In genomic region chr7:32161708-32162107, GRCh38 we compare ENCODE assay signal across 19 cellular contexts.
A peak's percentile ranks its signal among the peaks of the same experiment; 100 is the strongest.
DNase-seq lines count a peak whose midpoint lies in the region; ATAC-seq and TF ChIP-seq lines count a peak whose summit lies in the region.
"Had no signal": no experiment of that assay in that cellular context is flagged by ENCODE, and none has a peak within 500 bp of the region (broad histone marks: within the 10 kb centered on the region; RNA-seq: fewer than 3 reads in every experiment).

No MANE protein-coding gene starts in this region.

- peak; percentile 98 for DNase-seq in EL
- DNase-seq in PC-3 = peak; percentile 41
- DNase-seq in fibroblast of lung (ENCODE audit: low read depth in 2 of 2) = peak; percentile 34 to 96
- DNase-seq in skeletal muscle cell (ENCODE audit: low read depth) = peak; percentile 84
- no peak for DNase-seq in endodermal cell
- no peak for DNase-seq in psoas muscle
- DNase-seq: activated CD4-positive, alpha-beta T cell treated with anti-CD3 and anti-CD28 coated beads, Interleukin-2, amount 10 ng/mL, durations not matched to agents 7 days and 5 days; activated T-cell treated with anti-CD3 and anti-CD28 coated beads, Interleukin-2, amount 50 U/mL, for 1 hour; adrenal gland; CD8-positive, alpha-beta memory T cell; dermis blood vessel endothelial cell; NCI-H187 treated with DMSO at 0.1 percent for 48 hours; NCI-H748 treated with DMSO at 0.1 percent for 48 hours; RPMI8226; stimulated activated CD4-positive, alpha-beta T cell treated with anti-CD3 and anti-CD28 coated beads, Interleukin-4, amount 100 ng/mL, for 1 hour; T-helper 17 cell; upper lobe of left lung had no signal

- no TSS peak for BruUV-seq in PC-3 (replicated peaks; lab: Mats Ljungman, UMichigan)

- no peak overlapping the region for H3K4me2 ChIP-seq in PC-3 (ENCODE audit: low read length)
- H3K4me2 ChIP-seq in fibroblast of lung (ENCODE audit: extremely low read depth, insufficient read depth, low read length) = no peak overlapping the region

- no peak overlapping the region for H3K9ac ChIP-seq in PC-3 (ENCODE audit: low read length)
- H3K9ac ChIP-seq in fibroblast of lung (ENCODE audit: insufficient read depth, low read length) = no peak overlapping the region
- no peak overlapping the region for H3K9ac ChIP-seq in endodermal cell (ENCODE audit: extremely low read depth, low read length, poor library complexity, severe bottlenecking)

- no peak for TF ChIP-seq CTCF in PC-3 (conservative IDR thresholded peaks at IDR 0.05; ENCODE audit: low read depth, low read length)
- no peak for TF ChIP-seq CTCF in fibroblast of lung (conservative IDR thresholded peaks at IDR 0.05 in 1 of 2, IDR thresholded peaks at IDR 0.05 in 1 of 2; ENCODE audit: low read depth in 1 of 2, low read length in 2 of 2)
- no peak for TF ChIP-seq CTCF in endodermal cell (conservative IDR thresholded peaks at IDR 0.05)
- no peak for TF ChIP-seq CTCF in psoas muscle (IDR thresholded peaks at IDR 0.05)

- POLR2A ChIA-PET in PC-3 (lab: Charles Lee; ENCODE audit: unreplicated experiment) = interaction anchor here (0.7 kb wide), 1 partner anchor 42 kb away, joined by 5 read pairs; no protein-coding TSS in a partner anchor

- no peaks in the 10 kb centered on the region for H3K36me3 Mint-ChIP-seq in endodermal cell (ENCODE audit: low read depth)
- H3K36me3 Mint-ChIP-seq: CD8-positive, alpha-beta memory T cell had no signal

- 94 to 100% methylated on average over 1 to 2 of the region's 2 CpGs for WGBS in endodermal cell (ENCODE audit: insufficient coverage in 1 of 2, insufficient read length in 1 of 2), 2 experiments
- 49 to 65% (median 55%) methylated on average over 2 of the region's 2 CpGs for WGBS in psoas muscle, 3 donors

- H3K4me3 ChIP-seq in PC-3 (ENCODE audit: low read length) (no peak overlapping the region), fibroblast of lung (replicated peaks in 1 of 4; ENCODE audit: control extremely low read depth in 1 of 4, insufficient read depth in 1 of 4, low read depth in 3 of 4, low read length in 4 of 4) (no peak overlapping the region), skeletal muscle cell (ENCODE audit: low read depth, low read length) (no peak overlapping the region), endodermal cell (ENCODE audit: low read length) (no peak overlapping the region), psoas muscle (no peak overlapping the region)
- H3K4me3 ChIP-seq: adrenal gland, prostate gland, upper lobe of left lung had no signal

- no peaks in the 10 kb centered on the region for H3K9me2 ChIP-seq in PC-3 (replicated peaks; ENCODE audit: low read length)

- peaks cover 5% of the 10 kb centered on the region for H3K27me3 Mint-ChIP-seq in endodermal cell (ENCODE audit: insufficient read depth)
- H3K27me3 Mint-ChIP-seq: activated CD4-positive, alpha-beta T cell treated with anti-CD3 and anti-CD28 coated beads, Interleukin-2, amount 10 ng/mL, durations not matched to agents 7 days and 5 days; CD8-positive, alpha-beta memory T cell; T-helper 17 cell had no signal

- ATAC-seq in PC-3 (no peak), GM21423 (IDR thresholded peaks at IDR 0.05; ENCODE audit: unreplicated experiment) (no peak), psoas muscle (no peak)
- ATAC-seq: T-helper 17 cell had no signal

- no peak overlapping the region for H2AFZ ChIP-seq in PC-3 (ENCODE audit: low read length)
- H2AFZ ChIP-seq in fibroblast of lung (ENCODE audit: low read length) = no peak overlapping the region

- no peaks in the 10 kb centered on the region for H3F3A ChIP-seq in PC-3 (ENCODE audit: low read length, unreplicated experiment)

- H3K79me2 ChIP-seq in PC-3 (ENCODE audit: low read length) = no peaks in the 10 kb centered on the region
- H3K79me2 ChIP-seq in fibroblast of lung (ENCODE audit: control insufficient read depth, insufficient read depth, low read length) = no peaks in the 10 kb centered on the region

- no peaks in the 10 kb centered on the region for H3K9me3 ChIP-seq in PC-3 (ENCODE audit: low read length)
- H3K9me3 ChIP-seq in fibroblast of lung (ENCODE audit: control insufficient read depth, insufficient read depth, low read depth, low read length) = no peaks in the 10 kb centered on the region
- H3K9me3 ChIP-seq in endodermal cell (ENCODE audit: control insufficient read depth, low read length) = no peaks in the 10 kb centered on the region
- H3K9me3 ChIP-seq in psoas muscle = no peaks in the 10 kb centered on the region
- H3K9me3 ChIP-seq: adrenal gland, prostate gland, upper lobe of left lung had no signal

- H4K20me1 ChIP-seq in PC-3 (ENCODE audit: low read length) = no peaks in the 10 kb centered on the region
- H4K20me1 ChIP-seq in fibroblast of lung (ENCODE audit: control insufficient read depth, extremely low read depth, insufficient read depth, low read length) = no peaks in the 10 kb centered on the region

- CTCF ChIA-PET in PC-3 (lab: Charles Lee) = interaction anchor here (2.8 kb wide), 1 partner anchor 223 kb away, joined by 8 read pairs; no protein-coding TSS in a partner anchor

- no peak overlapping the region for H3K4me3 Mint-ChIP-seq in endodermal cell
- H3K4me3 Mint-ChIP-seq: activated CD4-positive, alpha-beta T cell treated with anti-CD3 and anti-CD28 coated beads, Interleukin-2, amount 10 ng/mL, durations not matched to agents 7 days and 5 days; CD8-positive, alpha-beta memory T cell; T-helper 17 cell had no signal

- intact Hi-C loops in PC-3 (cut with micrococcal nuclease) = loop anchor here (2.0 to 5.0 kb wide), 4 partner anchors 45 to 261 kb away; no protein-coding TSS in a partner anchor
- intact Hi-C loops in psoas muscle (cut with DNase I) = no loop called here

- H3K4me1 ChIP-seq in PC-3 (ENCODE audit: insufficient read depth, low read length) (peaks cover 60% of the 10 kb centered on the region), fibroblast of lung (ENCODE audit: control insufficient read depth, extremely low read depth, insufficient read depth, low read length) (peaks cover 11% of the 10 kb centered on the region), endodermal cell (ENCODE audit: control insufficient read depth, insufficient read depth, low read length) (no peaks in the 10 kb centered on the region), psoas muscle (peaks cover 4% of the 10 kb centered on the region)
- H3K4me1 ChIP-seq: adrenal gland, prostate gland had no signal

- no peaks in the 10 kb centered on the region for H3K27me3 ChIP-seq in PC-3 (ENCODE audit: low read length)
- no peaks in the 10 kb centered on the region for H3K27me3 ChIP-seq in fibroblast of lung (ENCODE audit: control insufficient read depth, insufficient read depth, low read length)
- no peaks in the 10 kb centered on the region for H3K27me3 ChIP-seq in endodermal cell (ENCODE audit: control insufficient read depth, insufficient read depth, low read length, poor library complexity, severe bottlenecking)
- H3K27me3 ChIP-seq in psoas muscle (ENCODE audit: insufficient read depth in 3 of 3, low read length in 2 of 3) = no peaks in the 10 kb centered on the region
- H3K27me3 ChIP-seq: adrenal gland, upper lobe of left lung had no signal

- H3K36me3 ChIP-seq in PC-3 (ENCODE audit: low read depth, low read length) = no peaks in the 10 kb centered on the region
- H3K36me3 ChIP-seq in fibroblast of lung (ENCODE audit: control insufficient read depth, insufficient read depth, low read length) = no peaks in the 10 kb centered on the region
- H3K36me3 ChIP-seq in endodermal cell (ENCODE audit: control insufficient read depth, insufficient read depth, low read length) = no peaks in the 10 kb centered on the region
- no peaks in the 10 kb centered on the region for H3K36me3 ChIP-seq in psoas muscle (ENCODE audit: insufficient read depth in 1 of 2, low read depth in 1 of 2)
- H3K36me3 ChIP-seq: adrenal gland, prostate gland, upper lobe of left lung had no signal

- H3K27ac ChIP-seq in PC-3 (ENCODE audit: low read length) (no peak overlapping the region), fibroblast of lung (ENCODE audit: insufficient read depth, low read length) (peak overlapping the region; percentile 70), endodermal cell (ENCODE audit: low read depth, low read length) (no peak overlapping the region), psoas muscle (no peak overlapping the region)
- H3K27ac ChIP-seq: prostate gland, upper lobe of left lung had no signal

- peaks cover 9% of the 10 kb centered on the region for H3K4me1 Mint-ChIP-seq in endodermal cell
- H3K4me1 Mint-ChIP-seq: activated CD4-positive, alpha-beta T cell treated with anti-CD3 and anti-CD28 coated beads, Interleukin-2, amount 10 ng/mL, durations not matched to agents 7 days and 5 days; CD8-positive, alpha-beta memory T cell; T-helper 17 cell had no signal

- no peaks in the 10 kb centered on the region for H3K9me3 Mint-ChIP-seq in endodermal cell
- H3K9me3 Mint-ChIP-seq: activated CD4-positive, alpha-beta T cell treated with anti-CD3 and anti-CD28 coated beads, Interleukin-2, amount 10 ng/mL, durations not matched to agents 7 days and 5 days had no signal

- H3K27ac Mint-ChIP-seq in endodermal cell = no peak overlapping the region
- H3K27ac Mint-ChIP-seq: activated CD4-positive, alpha-beta T cell treated with anti-CD3 and anti-CD28 coated beads, Interleukin-2, amount 10 ng/mL, durations not matched to agents 7 days and 5 days; CD8-positive, alpha-beta memory T cell; T-helper 17 cell had no signal

Comparison
In these comparisons a context has a peak if more than half of its experiments do, and no peak if none do; other contexts are left out.
1. DNase-seq: peak in EL (single experiment), PC-3 (single experiment), fibroblast of lung (2 of 2) and skeletal muscle cell (single experiment); none in endodermal cell (single experiment) and psoas muscle (0 of 2).